9 cellular contexts compared by ENCODE assay signal in genomic region chr1:170668301-170668789, GRCh38. TPM values are rescaled to one million over a fixed set of nuclear protein-coding genes. Genes with fewer than 3 reads are reported as not detected.
DNase-seq lines count a peak whose midpoint lies in the region; ATAC-seq and TF ChIP-seq lines count a peak whose summit lies in the region.
"Had no signal": no experiment of that assay in that cellular context is flagged by ENCODE, and none has a peak within 500 bp of the region (broad histone marks: within the 10 kb centered on the region; RNA-seq: fewer than 3 reads in every experiment).

No MANE protein-coding gene starts in this region.

- H3K56ac ChIP-seq in H9 (ENCODE audit: insufficient read length, low read depth, low read length), result no peak overlapping the region

- H3K4ac ChIP-seq in H9 (ENCODE audit: low read depth, low read length), result no peak overlapping the region

- H3K23me2 ChIP-seq in H9 (ENCODE audit: insufficient read length, low read depth, low read length, poor library complexity, severe bottlenecking), result peaks cover 17% of the 10 kb centered on the region

- no peaks in the 10 kb centered on the region for H3K27me3 ChIP-seq in BJ (ENCODE audit: control insufficient read depth, insufficient read depth, low read length)
- H3K27me3 ChIP-seq in H9 (ENCODE audit: insufficient read depth, low read length), result peaks cover 77% of the 10 kb centered on the region
- peaks cover 10 to 15% of the 10 kb centered on the region in 2 donors for H3K27me3 ChIP-seq in naive thymus-derived CD4-positive, alpha-beta T cell (ENCODE audit: control insufficient read depth in 2 of 2, insufficient read depth in 2 of 2, low read length in 2 of 2)

- H3K14ac ChIP-seq in H9 (ENCODE audit: insufficient read depth, low read length), result no peak overlapping the region

- H2AK5ac ChIP-seq in H9 (ENCODE audit: insufficient read length, low read length), result no peak overlapping the region

- no peak overlapping the region for H2BK20ac ChIP-seq in H9 (ENCODE audit: low read depth, low read length, poor library complexity, severe bottlenecking)

- CTCF ChIA-PET in BJ (lab: Yijun Ruan, JAX), result interaction anchor here (0.8 to 3.8 kb wide), 3 partner anchors 21 to 261 kb away, joined by 3 to 16 read pairs (median 4); partner anchors contain the start of gene GORAB
- CTCF ChIA-PET in naive thymus-derived CD4-positive, alpha-beta T cell (lab: Charles Lee), result no interaction called here

- peak overlapping the region; percentile 9 for H3K4me2 ChIP-seq in H9 (ENCODE audit: insufficient read depth, insufficient read length, low read length)

- H3K4me3 Mint-ChIP-seq in H9, result peak overlapping the region in 1 of 2 experiments; percentile 70; a peak in 3 of 5 replicates
- peak overlapping the region in 6 of 10 donors; percentile 13 to 73 (median 32) for H3K4me3 Mint-ChIP-seq in naive thymus-derived CD4-positive, alpha-beta T cell

- no peaks in the 10 kb centered on the region for H3K79me2 ChIP-seq in H9 (ENCODE audit: insufficient read depth, low read length)

- no peak overlapping the region for H4K5ac ChIP-seq in H9 (ENCODE audit: insufficient read length, low read depth, low read length)

- no peak overlapping the region for H2BK12ac ChIP-seq in H9 (ENCODE audit: insufficient read length, low read depth, low read length)

- no peaks in the 10 kb centered on the region for H4K20me1 ChIP-seq in H9 (ENCODE audit: control insufficient read depth, insufficient read depth, insufficient read length)

- peaks cover 0 to 2% (median 0%) of the 10 kb centered on the region in 3 experiments; a peak in 1 of 7 replicates for H3K36me3 Mint-ChIP-seq in H9 (ENCODE audit: insufficient read depth in 1 of 3, low read depth in 3 of 3)
- H3K36me3 Mint-ChIP-seq in naive thymus-derived CD4-positive, alpha-beta T cell, result peaks cover 0 to 9% (median 0%) of the 10 kb centered on the region in 5 donors
- H3K36me3 Mint-ChIP-seq in activated naive CD4-positive, alpha-beta T cell treated with anti-CD3 and anti-CD28 coated beads, Interleukin-2, amount 50 U/mL, for 72 hours, result peaks cover 15 to 30% of the 10 kb centered on the region in 2 donors

- H2BK5ac ChIP-seq in H9 (ENCODE audit: insufficient read length, low read length), result no peak overlapping the region

- no peaks in the 10 kb centered on the region for H3K79me1 ChIP-seq in H9 (ENCODE audit: insufficient read depth, low read depth, low read length, poor library complexity, severe bottlenecking)

- peak overlapping the region; percentile 27 for H3K4me3 ChIP-seq in BJ (ENCODE audit: low read depth, low read length)
- peak overlapping the region; percentile 17 to 32 for H3K4me3 ChIP-seq in cardiac fibroblast (replicated peaks in 1 of 2; ENCODE audit: low read depth in 2 of 2, low read length in 2 of 2)
- H3K4me3 ChIP-seq in naive thymus-derived CD4-positive, alpha-beta T cell (ENCODE audit: low read length), result no peak overlapping the region

- ATAC-seq in naive thymus-derived CD4-positive, alpha-beta T cell, result no peak
- no peak for ATAC-seq in activated naive CD4-positive, alpha-beta T cell treated with anti-CD3 and anti-CD28 coated beads, Interleukin-2, amount 50 U/mL, for 72 hours
- ATAC-seq in HG02610 (IDR thresholded peaks at IDR 0.05; ENCODE audit: unreplicated experiment), result no peak

- no peak overlapping the region for H3K27ac Mint-ChIP-seq in H9
- H3K27ac Mint-ChIP-seq in naive thymus-derived CD4-positive, alpha-beta T cell, result no peak overlapping the region
- no peak overlapping the region for H3K27ac Mint-ChIP-seq in activated naive CD4-positive, alpha-beta T cell treated with anti-CD3 and anti-CD28 coated beads, Interleukin-2, amount 50 U/mL, for 72 hours

- peaks cover 2% of the 10 kb centered on the region; the same call in 1 of the 2 replicates for H3K4me1 ChIP-seq in H9 (ENCODE audit: insufficient read depth, low read length)
- H3K4me1 ChIP-seq in naive thymus-derived CD4-positive, alpha-beta T cell (ENCODE audit: control insufficient read depth in 2 of 2, insufficient read depth in 2 of 2, low read length in 2 of 2), result no peaks in the 10 kb centered on the region

- H4K8ac ChIP-seq in H9 (replicated peaks; ENCODE audit: insufficient read length, low read depth, low read length), result no peak overlapping the region

- H2BK120ac ChIP-seq in H9 (ENCODE audit: low read depth, low read length, poor library complexity, severe bottlenecking), result no peak overlapping the region

- H3K36me3 ChIP-seq in BJ (ENCODE audit: control insufficient read depth, insufficient read depth, low read length), result 0 out of 2 replicates have a peak, but pooled peaks cover 2% of the 10 kb centered on the region
- no peaks in the 10 kb centered on the region for H3K36me3 ChIP-seq in naive thymus-derived CD4-positive, alpha-beta T cell (ENCODE audit: control insufficient read depth in 2 of 3, insufficient read depth in 3 of 3, low read length in 3 of 3)

- H2BK15ac ChIP-seq in H9 (ENCODE audit: low read depth, low read length), result no peak overlapping the region

- POLR2A ChIA-PET in BJ (lab: Charles Lee), result no interaction called here
- POLR2A ChIA-PET in naive thymus-derived CD4-positive, alpha-beta T cell (lab: Charles Lee), result no interaction called here

- WGBS in H9 (ENCODE audit: extremely low coverage, insufficient read length, low lambda C conversion rate), result no CpG with 5 or more reads among the region's 28 CpGs

- no peak overlapping the region for H3K23ac ChIP-seq in H9 (ENCODE audit: insufficient read length, low read depth, low read length)

- H3K27me3 Mint-ChIP-seq in H9 (ENCODE audit: low read depth), result peaks cover 100% of the 10 kb centered on the region
- peaks cover 76 to 95% (median 84%) of the 10 kb centered on the region in 5 donors for H3K27me3 Mint-ChIP-seq in naive thymus-derived CD4-positive, alpha-beta T cell

- intact Hi-C loops in naive thymus-derived CD4-positive, alpha-beta T cell (cut with micrococcal nuclease), result loop anchor here in 1 of 2 donors (10.0 kb wide), 1 partner anchor 744 kb away; no protein-coding TSS in a partner anchor

- no peak overlapping the region for H3K27ac ChIP-seq in H9 (ENCODE audit: insufficient read length, low read depth, low read length)
- no peak overlapping the region for H3K27ac ChIP-seq in naive thymus-derived CD4-positive, alpha-beta T cell (ENCODE audit: low read depth, low read length)

- DNase-seq in BJ (ENCODE audit: low read depth) (no peak), H9 (peak; percentile 49), cardiac fibroblast (ENCODE audit: low read depth in 2 of 2) (peak; percentile 50 to 56), GM19238 (ENCODE audit: insufficient read length, low spot score) (no peak)
- no peak for DNase-seq in naive thymus-derived CD4-positive, alpha-beta T cell
- DNase-seq in activated naive CD4-positive, alpha-beta T cell treated with anti-CD3 and anti-CD28 coated beads, Interleukin-2, amount 50 U/mL, for 72 hours (ENCODE audit: low spot score in 2 of 2), result no peak
- DNase-seq in activated effector memory CD4-positive, alpha-beta T cell treated with Interleukin-2 at 50 U/mL for 16 hours, result no peak
- DNase-seq: NCI-H226 had no signal

- no peak overlapping the region for H3T11ph ChIP-seq in H9 (ENCODE audit: low read length)

- TF ChIP-seq CTCF in BJ (IDR thresholded peaks at IDR 0.05; ENCODE audit: insufficient read depth, low read depth, low read length) (no peak), H9 (conservative IDR thresholded peaks at IDR 0.05) (no peak), cardiac fibroblast (IDR thresholded peaks at IDR 0.05; ENCODE audit: low read depth, low read length) (no peak)

- no peaks in the 10 kb centered on the region for H3K9me3 ChIP-seq in H9 (ENCODE audit: control insufficient read depth, low read depth, low read length)
- no peaks in the 10 kb centered on the region for H3K9me3 ChIP-seq in naive thymus-derived CD4-positive, alpha-beta T cell (ENCODE audit: control insufficient read depth in 2 of 3, low read length in 3 of 3)

- peaks cover 4 to 7% of the 10 kb centered on the region in 2 experiments; a peak in 4 of 5 replicates for H3K9me3 Mint-ChIP-seq in H9
- H3K9me3 Mint-ChIP-seq in naive thymus-derived CD4-positive, alpha-beta T cell, result peaks cover 0 to 6% (median 0%) of the 10 kb centered on the region in 11 donors
- no peaks in the 10 kb centered on the region for H3K9me3 Mint-ChIP-seq in activated naive CD4-positive, alpha-beta T cell treated with anti-CD3 and anti-CD28 coated beads, Interleukin-2, amount 50 U/mL, for 72 hours

- H3K9ac ChIP-seq in H9 (ENCODE audit: extremely low read depth, insufficient read length, low read length), result no peak overlapping the region

- H4K91ac ChIP-seq in H9 (ENCODE audit: insufficient read length, low read depth, low read length), result no peak overlapping the region

- peaks cover 50 to 59% of the 10 kb centered on the region in 2 experiments for H3K4me1 Mint-ChIP-seq in H9
- H3K4me1 Mint-ChIP-seq in naive thymus-derived CD4-positive, alpha-beta T cell, result peaks cover 8 to 32% (median 27%) of the 10 kb centered on the region in 7 donors

- no peak overlapping the region for H2AFZ ChIP-seq in H9 (ENCODE audit: low read length)

- no peak overlapping the region for H3K18ac ChIP-seq in H9 (ENCODE audit: insufficient read length, low read depth, low read length)

RNA-seq across cellular contexts. Expression of gene PRRX1, which starts 4.4 kb away (rescaled TPM):
- polyA plus RNA-seq in BJ (2011; rRNA removed), result 152 and 154 TPM in 2 replicates
- 149 and 179 TPM in 2 replicates for polyA minus RNA-seq in BJ (2011; rRNA and poly(A)+ RNA removed)
- not detected in 2 replicates for total RNA-seq in H9 (2021)
- not detected for total RNA-seq in naive thymus-derived CD4-positive, alpha-beta T cell
- polyA plus RNA-seq in naive thymus-derived CD4-positive, alpha-beta T cell, result not detected
- not detected for total RNA-seq in activated naive CD4-positive, alpha-beta T cell treated with anti-CD3 and anti-CD28 coated beads, Interleukin-2, amount 50 U/mL, for 72 hours

Comparison
In these comparisons a context has a peak if more than half of its experiments do, and no peak if none do; other contexts are left out.
1. DNase-seq: peak in H9 (single experiment) and cardiac fibroblast (2 of 2); none in BJ (single experiment), naive thymus-derived CD4-positive, alpha-beta T cell (0 of 9), activated naive CD4-positive, alpha-beta T cell treated with anti-CD3 and anti-CD28 coated beads, Interleukin-2, amount 50 U/mL, for 72 hours (0 of 2), activated effector memory CD4-positive, alpha-beta T cell treated with Interleukin-2 at 50 U/mL for 16 hours (single experiment) and GM19238 (single experiment).